In the genomic region with DNA sequence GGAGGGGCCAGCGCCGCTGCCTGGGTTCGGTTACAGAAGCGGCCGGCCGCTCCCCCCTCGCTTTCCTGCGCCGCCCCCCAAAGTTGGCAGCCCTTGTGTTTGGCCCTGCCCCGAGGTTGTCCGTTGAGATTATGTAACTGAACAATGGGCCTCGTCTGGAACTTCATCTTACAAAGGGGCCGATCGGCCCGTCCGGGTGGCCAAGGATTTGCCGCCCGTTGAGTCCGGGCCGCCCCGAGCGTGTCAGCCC, we compare ENCODE assay signal across 8 cellular contexts. TPM values are rescaled to one million over a fixed set of nuclear protein-coding genes. Genes with fewer than 3 reads are reported as not detected.
DNase-seq lines count a peak whose midpoint lies in the region; ATAC-seq and TF ChIP-seq lines count a peak whose summit lies in the region.

No MANE protein-coding gene starts in this region.

- H3K27ac Mint-ChIP-seq in type B pancreatic cell = peak overlapping the region; percentile 90

- H3K9me3 Mint-ChIP-seq in type B pancreatic cell = no peaks in the 10 kb centered on the region

- ATAC-seq in lower lobe of right lung = no peak
- no peak for ATAC-seq in GM21717 (IDR thresholded peaks at IDR 0.05; ENCODE audit: unreplicated experiment)

- H3K4me1 ChIP-seq in breast epithelium = no peaks in the 10 kb centered on the region
- H3K4me1 ChIP-seq in lower lobe of right lung = peaks cover 35% of the 10 kb centered on the region

- H3K36me3 Mint-ChIP-seq in type B pancreatic cell = peaks cover 38% of the 10 kb centered on the region

- intact Hi-C loops in breast epithelium (cut with DNase I; ENCODE audit: low total_unique reads) = no loop called here
- intact Hi-C loops in lower lobe of right lung (cut with DNase I) = no loop called here

- no peaks in the 10 kb centered on the region for H3K27me3 ChIP-seq in breast epithelium
- no peaks in the 10 kb centered on the region for H3K27me3 ChIP-seq in lower lobe of right lung (ENCODE audit: low read depth)

- H3K36me3 ChIP-seq in breast epithelium (no peaks in the 10 kb centered on the region), lower lobe of right lung (no peaks in the 10 kb centered on the region)

- no peaks in the 10 kb centered on the region for H3K27me3 Mint-ChIP-seq in type B pancreatic cell

- peaks cover 30% of the 10 kb centered on the region for H3K4me1 Mint-ChIP-seq in type B pancreatic cell (ENCODE audit: unreplicated experiment)

- H3K4me3 Mint-ChIP-seq in type B pancreatic cell = peak overlapping the region; percentile 94

- DNase-seq in M059J (ENCODE audit: low read depth) (peak; percentile 32), breast epithelium (ENCODE audit: low spot score in 2 of 2) (no peak), lower lobe of right lung (peak; percentile 70), type B pancreatic cell (ENCODE audit: extremely low spot score, unreplicated experiment) (no peak), NCI-H1105 treated with DMSO at 0.1 percent for 48 hours (lab: John Stamatoyannopoulos, UW) (no peak), SW480 (ENCODE audit: low spot score) (no peak)

- H3K4me3 ChIP-seq in breast epithelium (peak overlapping the region; percentile 68 to 82 (median 72)), lower lobe of right lung (peak overlapping the region; percentile 81)

- no peak for TF ChIP-seq CTCF in C4-2B (conservative IDR thresholded peaks at IDR 0.05)
- TF ChIP-seq CTCF in breast epithelium (IDR thresholded peaks at IDR 0.05) = no peak
- no peak for TF ChIP-seq CTCF in lower lobe of right lung (IDR thresholded peaks at IDR 0.05)
- no peak for TF ChIP-seq CTCF in type B pancreatic cell (conservative IDR thresholded peaks at IDR 0.05)

- TF ChIP-seq POLR2A in breast epithelium (IDR thresholded peaks at IDR 0.05) = no peak

- H3K9me3 ChIP-seq in breast epithelium (no peaks in the 10 kb centered on the region), lower lobe of right lung (no peaks in the 10 kb centered on the region)

- peak overlapping the region; percentile 99 for H3K27ac ChIP-seq in C4-2B
- peak overlapping the region; percentile 99 for H3K27ac ChIP-seq in breast epithelium
- H3K27ac ChIP-seq in lower lobe of right lung = peak overlapping the region; percentile 97

RNA-seq across cellular contexts. Expression of a gene that starts 1.0 kb away (rescaled TPM):
- total RNA-seq in M059J (2014; rRNA removed; shearing (Covaris generic)) = 72.7 and 74.8 TPM in 2 replicates
- 100 to 1,000 TPM in 1 of 3 donors, 10 to 100 TPM in 2; 25.0 to 128 (median 66.5) TPM for total RNA-seq in breast epithelium
- total RNA-seq in lower lobe of right lung = 12.4 TPM
- total RNA-seq in type B pancreatic cell (ENCODE audit: low replicate concordance) = 80.1 and 104 TPM in 2 replicates

Comparison
In these comparisons a context has a peak if more than half of its experiments do, and no peak if none do; other contexts are left out.
1. DNase-seq: peak in M059J (single experiment) and lower lobe of right lung (single experiment); none in breast epithelium (0 of 2), type B pancreatic cell (single experiment), NCI-H1105 treated with DMSO at 0.1 percent for 48 hours (single experiment) and SW480 (single experiment).
2. Peak in every context shown above with its lines, with median percentiles within 50 percentile points of each other: H3K27ac ChIP-seq.